1 cellular context compared by ENCODE assay signal in genomic region chr17:30091166-30091670, GRCh38.
TF ChIP-seq lines count a peak whose summit lies in the region.

No MANE protein-coding gene starts in this region.

TF ChIP-seq in A549, 52 proteins besides CTCF, POLR2A, EP300 and RAD21 (continued from another document):
- TF ChIP-seq HOXB13 (CRISPR knock-in tag; IDR thresholded peaks at IDR 0.05; ENCODE audit: low read depth) (no peak), SREBF2 (IDR thresholded peaks at IDR 0.05) (no peak), NPAS2 (CRISPR knock-in tag; IDR thresholded peaks at IDR 0.05; ENCODE audit: borderline replicate concordance) (no peak), CBX8 (IDR thresholded peaks at IDR 0.05) (no peak), MAFK (IDR thresholded peaks at IDR 0.05; ENCODE audit: partially characterized antibody) (no peak), EHF (CRISPR knock-in tag; IDR thresholded peaks at IDR 0.05) (no peak), HOXA7 (CRISPR knock-in tag; IDR thresholded peaks at IDR 0.05) (no peak)
